ENCODE assay signal across 16 cellular contexts in the genomic region with DNA sequence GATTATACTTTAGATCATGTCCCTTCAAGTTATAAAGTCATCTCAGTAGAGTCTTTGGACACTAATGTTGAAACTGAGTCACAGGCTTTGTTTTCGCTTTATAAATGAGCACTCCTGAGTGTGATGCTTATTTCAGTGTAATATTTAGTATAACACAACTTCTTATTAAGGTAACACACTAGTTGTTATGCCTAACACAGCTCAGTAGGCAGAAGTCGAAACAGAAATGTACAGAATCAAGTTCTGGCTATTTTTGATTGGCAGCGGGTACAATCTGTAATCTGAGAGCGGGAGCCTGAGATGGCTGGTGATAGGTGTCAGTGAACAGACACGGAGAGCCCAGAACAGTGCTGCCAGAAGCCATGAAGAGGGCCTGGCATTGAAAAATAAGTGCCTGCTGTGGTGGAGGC. TPM values are rescaled to one million over a fixed set of nuclear protein-coding genes. Genes with fewer than 3 reads are reported as not detected.
DNase-seq lines count a peak whose midpoint lies in the region; ATAC-seq and TF ChIP-seq lines count a peak whose summit lies in the region.
"Had no signal": no experiment of that assay in that cellular context is flagged by ENCODE, and none has a peak within 500 bp of the region (broad histone marks: within the 10 kb centered on the region; RNA-seq: fewer than 3 reads in every experiment).

No MANE protein-coding gene starts in this region.

- DNase-seq in activated naive CD4-positive, alpha-beta T cell treated with Interleukin-2 at 50 U/mL for 16 hours: peak; percentile 52
- DNase-seq in activated naive CD4-positive, alpha-beta T cell treated with anti-CD3 and anti-CD28 coated beads, Interleukin-2, amount 50 U/mL, for 16 hours: no peak
- no peak for DNase-seq in activated T-helper 2 cell treated with anti-CD3 and anti-CD28 coated beads, Interferon-gamma antibody, Interleukin-2, Interleukin-4, amounts not matched to agents 10 μg/mL and 5 μg/mL and 100 μg/mL, durations not matched to agents 14 hours and 24 hours and 36 hours (ENCODE audit: low spot score)
- DNase-seq in AG20443 (ENCODE audit: low spot score): no peak
- DNase-seq: DMS79 treated with DMSO at 0.1 percent for 48 hours, foreskin fibroblast, H9, NCI-H1105 treated with DMSO at 0.1 percent for 48 hours, NCI-H69, pancreas had no signal

- H3K4me1 Mint-ChIP-seq in activated T-helper 2 cell treated with anti-CD3 and anti-CD28 coated beads, Interferon-gamma antibody, Interleukin-2, Interleukin-4, amounts not matched to agents 10 μg/mL and 5 μg/mL and 100 μg/mL, durations not matched to agents 14 hours and 24 hours and 36 hours (ENCODE audit: low read depth): peaks cover 84% of the 10 kb centered on the region

- ATAC-seq in HG02885 (IDR thresholded peaks at IDR 0.05; ENCODE audit: poor library complexity, unreplicated experiment) (peak; percentile 68), GM21529 (IDR thresholded peaks at IDR 0.05; ENCODE audit: unreplicated experiment) (no peak), SK-N-SH treated with all-trans-retinoic acid at 6 μM for 48 hours (no peak)
- ATAC-seq: pancreas had no signal

- H3K4me3 Mint-ChIP-seq in activated T-helper 2 cell treated with anti-CD3 and anti-CD28 coated beads, Interferon-gamma antibody, Interleukin-2, Interleukin-4, amounts not matched to agents 10 μg/mL and 5 μg/mL and 100 μg/mL, durations not matched to agents 14 hours and 24 hours and 36 hours (ENCODE audit: low read depth): peak overlapping the region; percentile 56
- H3K4me3 Mint-ChIP-seq: H9, mesothelial cell of epicardium had no signal

- no peak overlapping the region for H3K27ac ChIP-seq in skeletal muscle tissue (ENCODE audit: low read depth, low read length)
- H3K27ac ChIP-seq: pancreas, RWPE1 had no signal

- H3K27ac Mint-ChIP-seq in activated T-helper 2 cell treated with anti-CD3 and anti-CD28 coated beads, Interferon-gamma antibody, Interleukin-2, Interleukin-4, amounts not matched to agents 10 μg/mL and 5 μg/mL and 100 μg/mL, durations not matched to agents 14 hours and 24 hours and 36 hours: peak overlapping the region; percentile 87
- H3K27ac Mint-ChIP-seq: mesothelial cell of epicardium had no signal

- peak overlapping the region in 2 of 3 donors; percentile 50 to 52 for H3K9ac ChIP-seq in skeletal muscle tissue (ENCODE audit: low read depth in 1 of 3, low read length in 3 of 3)

- no peaks in the 10 kb centered on the region for H3K9me3 Mint-ChIP-seq in activated T-helper 2 cell treated with anti-CD3 and anti-CD28 coated beads, Interferon-gamma antibody, Interleukin-2, Interleukin-4, amounts not matched to agents 10 μg/mL and 5 μg/mL and 100 μg/mL, durations not matched to agents 14 hours and 24 hours and 36 hours
- H3K9me3 Mint-ChIP-seq: H9 had no signal

- no peaks in the 10 kb centered on the region for H3K36me3 ChIP-seq in skeletal muscle tissue (ENCODE audit: control insufficient read depth in 3 of 3, insufficient read depth in 3 of 3, low read length in 3 of 3)
- H3K36me3 ChIP-seq: pancreas had no signal

- no peaks in the 10 kb centered on the region for H3K27me3 Mint-ChIP-seq in activated T-helper 2 cell treated with anti-CD3 and anti-CD28 coated beads, Interferon-gamma antibody, Interleukin-2, Interleukin-4, amounts not matched to agents 10 μg/mL and 5 μg/mL and 100 μg/mL, durations not matched to agents 14 hours and 24 hours and 36 hours (ENCODE audit: low read depth)

- peaks cover 34% of the 10 kb centered on the region for H3K36me3 Mint-ChIP-seq in activated T-helper 2 cell treated with anti-CD3 and anti-CD28 coated beads, Interferon-gamma antibody, Interleukin-2, Interleukin-4, amounts not matched to agents 10 μg/mL and 5 μg/mL and 100 μg/mL, durations not matched to agents 14 hours and 24 hours and 36 hours (ENCODE audit: low read depth)

- peaks cover 26 to 36% (median 31%) of the 10 kb centered on the region in 3 donors for H3K4me1 ChIP-seq in skeletal muscle tissue (ENCODE audit: control insufficient read depth in 3 of 3, insufficient read depth in 3 of 3, low read length in 3 of 3)

- H3K4me3 ChIP-seq in skeletal muscle tissue (ENCODE audit: low read length in 3 of 3): peak overlapping the region in 2 of 3 donors; percentile 8 to 19
- H3K4me3 ChIP-seq: pancreas had no signal

- intact Hi-C loops in activated T-helper 2 cell treated with anti-CD3 and anti-CD28 coated beads, Interferon-gamma antibody, Interleukin-2, Interleukin-4, amounts not matched to agents 10 μg/mL and 5 μg/mL and 100 μg/mL, durations not matched to agents 14 hours and 24 hours and 36 hours (cut with micrococcal nuclease): loop anchor here (1.0 to 5.0 kb wide), 6 partner anchors 8 to 554 kb away; no protein-coding TSS in a partner anchor

- H3K9me3 ChIP-seq in skeletal muscle tissue (ENCODE audit: control insufficient read depth in 3 of 3, low read length in 3 of 3): no peaks in the 10 kb centered on the region
- H3K9me3 ChIP-seq: pancreas had no signal

- H3K27me3 ChIP-seq in skeletal muscle tissue (ENCODE audit: control insufficient read depth in 3 of 3, insufficient read depth in 3 of 3, low read length in 3 of 3): no peaks in the 10 kb centered on the region
- H3K27me3 ChIP-seq: pancreas had no signal

TF ChIP-seq in SK-N-SH treated with all-trans-retinoic acid at 6 μM for 48 hours, 23 proteins besides CTCF, POLR2A, EP300 and RAD21:
- TF ChIP-seq BACH2 (CRISPR knock-in tag; IDR thresholded peaks at IDR 0.05; ENCODE audit: borderline replicate concordance) (no peak), TCF4 (CRISPR knock-in tag; IDR thresholded peaks at IDR 0.05; ENCODE audit: borderline replicate concordance) (no peak), ISL1 (CRISPR knock-in tag; IDR thresholded peaks at IDR 0.05) (no peak), ESRRG (CRISPR knock-in tag; IDR thresholded peaks at IDR 0.05) (no peak), RARB (CRISPR knock-in tag; IDR thresholded peaks at IDR 0.05) (no peak), ZFP3 (CRISPR knock-in tag; IDR thresholded peaks at IDR 0.05) (no peak), ARNTL (CRISPR knock-in tag; IDR thresholded peaks at IDR 0.05; ENCODE audit: borderline replicate concordance, low read depth) (no peak), PPARA (CRISPR knock-in tag; IDR thresholded peaks at IDR 0.05; ENCODE audit: borderline replicate concordance) (no peak)
- TF ChIP-seq, protein P1, sequence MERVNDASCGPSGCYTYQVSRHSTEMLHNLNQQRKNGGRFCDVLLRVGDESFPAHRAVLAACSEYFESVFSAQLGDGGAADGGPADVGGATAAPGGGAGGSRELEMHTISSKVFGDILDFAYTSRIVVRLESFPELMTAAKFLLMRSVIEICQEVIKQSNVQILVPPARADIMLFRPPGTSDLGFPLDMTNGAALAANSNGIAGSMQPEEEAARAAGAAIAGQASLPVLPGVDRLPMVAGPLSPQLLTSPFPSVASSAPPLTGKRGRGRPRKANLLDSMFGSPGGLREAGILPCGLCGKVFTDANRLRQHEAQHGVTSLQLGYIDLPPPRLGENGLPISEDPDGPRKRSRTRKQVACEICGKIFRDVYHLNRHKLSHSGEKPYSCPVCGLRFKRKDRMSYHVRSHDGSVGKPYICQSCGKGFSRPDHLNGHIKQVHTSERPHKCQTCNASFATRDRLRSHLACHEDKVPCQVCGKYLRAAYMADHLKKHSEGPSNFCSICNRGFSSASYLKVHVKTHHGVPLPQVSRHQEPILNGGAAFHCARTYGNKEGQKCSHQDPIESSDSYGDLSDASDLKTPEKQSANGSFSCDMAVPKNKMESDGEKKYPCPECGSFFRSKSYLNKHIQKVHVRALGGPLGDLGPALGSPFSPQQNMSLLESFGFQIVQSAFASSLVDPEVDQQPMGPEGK (CRISPR knock-in tag; IDR thresholded peaks at IDR 0.05; ENCODE audit: borderline replicate concordance): no peak
- TF ChIP-seq, protein P2, sequence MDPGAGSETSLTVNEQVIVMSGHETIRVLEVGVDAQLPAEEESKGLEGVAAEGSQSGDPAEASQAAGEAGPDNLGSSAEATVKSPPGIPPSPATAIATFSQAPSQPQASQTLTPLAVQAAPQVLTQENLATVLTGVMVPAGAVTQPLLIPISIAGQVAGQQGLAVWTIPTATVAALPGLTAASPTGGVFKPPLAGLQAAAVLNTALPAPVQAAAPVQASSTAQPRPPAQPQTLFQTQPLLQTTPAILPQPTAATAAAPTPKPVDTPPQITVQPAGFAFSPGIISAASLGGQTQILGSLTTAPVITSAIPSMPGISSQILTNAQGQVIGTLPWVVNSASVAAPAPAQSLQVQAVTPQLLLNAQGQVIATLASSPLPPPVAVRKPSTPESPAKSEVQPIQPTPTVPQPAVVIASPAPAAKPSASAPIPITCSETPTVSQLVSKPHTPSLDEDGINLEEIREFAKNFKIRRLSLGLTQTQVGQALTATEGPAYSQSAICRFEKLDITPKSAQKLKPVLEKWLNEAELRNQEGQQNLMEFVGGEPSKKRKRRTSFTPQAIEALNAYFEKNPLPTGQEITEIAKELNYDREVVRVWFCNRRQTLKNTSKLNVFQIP (CRISPR knock-in tag; IDR thresholded peaks at IDR 0.05; ENCODE audit: borderline replicate concordance, low read depth): no peak

RNA-seq across cellular contexts. Expression of a gene that starts 11.4 kb away (rescaled TPM):
- total RNA-seq in activated T-helper 2 cell treated with anti-CD3 and anti-CD28 coated beads, Interferon-gamma antibody, Interleukin-2, Interleukin-4, amounts not matched to agents 10 μg/mL and 5 μg/mL and 100 μg/mL, durations not matched to agents 14 hours and 24 hours and 36 hours: 33.6 and 36.9 TPM in 2 replicates
- total RNA-seq in skeletal muscle tissue: 17.7 TPM
